ENCODE assay signal across 14 cellular contexts in the genomic region with DNA sequence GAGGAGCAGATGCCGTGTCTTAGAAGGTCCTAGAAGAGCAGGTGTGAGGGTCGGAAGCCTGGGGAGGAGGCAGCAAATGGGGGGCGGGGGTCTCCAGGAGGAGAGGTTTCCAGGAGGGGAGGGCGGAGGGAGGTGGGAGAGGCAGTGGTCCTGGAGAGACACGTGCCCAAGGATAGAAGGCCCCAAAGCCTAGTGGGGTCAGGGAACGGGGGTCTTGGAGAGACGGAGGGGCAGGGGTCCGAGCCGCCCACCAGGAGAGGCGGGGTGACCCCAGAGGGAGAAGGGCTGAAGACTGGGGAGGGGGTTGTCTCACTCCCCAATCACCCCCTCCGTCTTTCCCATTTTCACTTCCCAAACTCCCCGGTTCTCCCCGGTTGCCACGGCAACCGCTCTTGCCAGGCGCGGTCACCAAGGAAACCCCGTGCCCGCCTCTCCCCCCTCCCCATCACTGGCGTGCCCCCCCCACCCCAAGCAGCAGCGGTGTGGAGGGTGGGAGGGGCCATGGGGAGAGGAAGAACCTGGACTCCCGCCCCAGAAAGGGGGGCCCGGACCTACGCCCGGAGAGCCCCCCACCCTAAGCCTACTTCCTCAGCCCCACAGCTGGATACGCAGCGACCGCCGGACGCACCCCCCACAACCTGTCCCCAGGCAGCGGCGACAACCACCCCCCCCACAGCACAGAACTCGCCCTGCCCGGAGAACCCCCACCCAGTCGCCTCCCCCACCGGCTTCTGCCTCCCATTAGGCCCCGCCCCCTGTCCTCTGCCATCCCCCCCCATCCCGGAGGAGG. TPM values are rescaled to one million over a fixed set of nuclear protein-coding genes. Genes with fewer than 3 reads are reported as not detected.
DNase-seq lines count a peak whose midpoint lies in the region; ATAC-seq and TF ChIP-seq lines count a peak whose summit lies in the region.
"Had no signal": no experiment of that assay in that cellular context is flagged by ENCODE, and none has a peak within 500 bp of the region (broad histone marks: within the 10 kb centered on the region; RNA-seq: fewer than 3 reads in every experiment).

No MANE protein-coding gene starts in this region.

- H3K14ac ChIP-seq in mesenchymal stem cell (ENCODE audit: low read length in 2 of 2) = no peak overlapping the region

- H3K36me3 ChIP-seq in left ventricle myocardium inferior (no peaks in the 10 kb centered on the region), urinary bladder (ENCODE audit: insufficient read depth) (no peaks in the 10 kb centered on the region), mesenchymal stem cell (ENCODE audit: control insufficient read depth in 1 of 2, insufficient read depth in 2 of 2, low read depth in 1 of 2, low read length in 2 of 2) (no peaks in the 10 kb centered on the region)
- H3K36me3 ChIP-seq: lower lobe of right lung, thyroid gland had no signal

- no peak overlapping the region for H2BK5ac ChIP-seq in mesenchymal stem cell (ENCODE audit: low read depth, low read length, poor library complexity, severe bottlenecking)

- DNase-seq in left ventricle myocardium inferior (no peak), left ventricle myocardium superior (no peak), mesenchymal stem cell (no peak), omental fat pad (ENCODE audit: low spot score) (no peak)
- no peak for DNase-seq in activated T-helper 1 cell treated with anti-CD3 and anti-CD28 coated beads, Interleukin-12 subunit alpha, Interleukin-12 subunit beta, Interleukin-2, Interleukin-4 antibody, amounts not matched to agents 30 ng/mL and 10 ng/mL and 1 ng/mL, durations not matched to agents 14 hours and 24 hours and 36 hours (ENCODE audit: low spot score)
- DNase-seq: activated B cell treated with CpG ODN at 0.5 μM for 24 hours; activated naive CD8-positive, alpha-beta T cell treated with anti-CD3 and anti-CD28 coated beads, Interleukin-2, amount 10 ng/mL, durations not matched to agents 7 days and 5 days; CD4-positive, alpha-beta T cell; lower lobe of right lung; thyroid gland had no signal

- WGBS in urinary bladder = 5% methylated on average over 38 of the region's 38 CpGs
- WGBS in mesenchymal stem cell = 38% methylated on average over 15 of the region's 38 CpGs

- peaks cover 50% of the 10 kb centered on the region for H3K27me3 Mint-ChIP-seq in activated T-helper 1 cell treated with anti-CD3 and anti-CD28 coated beads, Interleukin-12 subunit alpha, Interleukin-12 subunit beta, Interleukin-2, Interleukin-4 antibody, amounts not matched to agents 30 ng/mL and 10 ng/mL and 1 ng/mL, durations not matched to agents 14 hours and 24 hours and 36 hours (ENCODE audit: insufficient read depth)

- no peaks in the 10 kb centered on the region for H3K79me1 ChIP-seq in mesenchymal stem cell (replicated peaks; ENCODE audit: low read length, poor library complexity, severe bottlenecking)

- H3K9me3 ChIP-seq in left ventricle myocardium inferior (replicated peaks) (no peaks in the 10 kb centered on the region), mesenchymal stem cell (ENCODE audit: control insufficient read depth, low read length) (no peaks in the 10 kb centered on the region)
- H3K9me3 ChIP-seq: lower lobe of right lung, thyroid gland had no signal

- H3K27me3 ChIP-seq in left ventricle myocardium inferior (ENCODE audit: low read depth) = peaks cover 91% of the 10 kb centered on the region
- H3K27me3 ChIP-seq in layer of hippocampus (ENCODE audit: control insufficient read depth, insufficient read depth, low read length) = peaks cover 2% of the 10 kb centered on the region
- H3K27me3 ChIP-seq in mesenchymal stem cell (ENCODE audit: control insufficient read depth in 1 of 2, insufficient read depth in 1 of 2, low read length in 2 of 2) = peaks cover 0 to 51% of the 10 kb centered on the region in 2 experiments

- no peaks in the 10 kb centered on the region for H3K9me3 Mint-ChIP-seq in activated T-helper 1 cell treated with anti-CD3 and anti-CD28 coated beads, Interleukin-12 subunit alpha, Interleukin-12 subunit beta, Interleukin-2, Interleukin-4 antibody, amounts not matched to agents 30 ng/mL and 10 ng/mL and 1 ng/mL, durations not matched to agents 14 hours and 24 hours and 36 hours
- H3K9me3 Mint-ChIP-seq: activated B cell treated with CpG ODN at 0.5 μM for 24 hours; activated naive CD8-positive, alpha-beta T cell treated with anti-CD3 and anti-CD28 coated beads, Interleukin-2, amount 10 ng/mL, durations not matched to agents 7 days and 5 days; CD4-positive, alpha-beta T cell had no signal

- no peak overlapping the region for H3K27ac ChIP-seq in left ventricle myocardium inferior (replicated peaks)
- peak overlapping the region; percentile 42 for H3K27ac ChIP-seq in layer of hippocampus (ENCODE audit: low read depth, low read length)
- no peak overlapping the region for H3K27ac ChIP-seq in urinary bladder (ENCODE audit: low read depth)
- no peak overlapping the region for H3K27ac ChIP-seq in mesenchymal stem cell (ENCODE audit: low read length, poor library complexity, severe bottlenecking)
- H3K27ac ChIP-seq: lower lobe of right lung, thyroid gland had no signal

- no peak overlapping the region for H3K23ac ChIP-seq in mesenchymal stem cell (ENCODE audit: low read length in 2 of 2)

- H2BK120ac ChIP-seq in mesenchymal stem cell (ENCODE audit: low read depth, low read length) = no peak overlapping the region

- no peak overlapping the region for H3K4ac ChIP-seq in mesenchymal stem cell (ENCODE audit: low read depth in 1 of 2, low read length in 2 of 2)

- peaks cover 6% of the 10 kb centered on the region for H3K4me1 ChIP-seq in left ventricle myocardium inferior
- H3K4me1 ChIP-seq in urinary bladder (ENCODE audit: insufficient read depth) = no peaks in the 10 kb centered on the region
- H3K4me1 ChIP-seq in mesenchymal stem cell (ENCODE audit: control insufficient read depth, insufficient read depth, low read depth, low read length) = no peaks in the 10 kb centered on the region
- H3K4me1 ChIP-seq: lower lobe of right lung had no signal

- no peak overlapping the region for H4K91ac ChIP-seq in mesenchymal stem cell (ENCODE audit: low read length)

- no peak overlapping the region for H3K27ac Mint-ChIP-seq in activated T-helper 1 cell treated with anti-CD3 and anti-CD28 coated beads, Interleukin-12 subunit alpha, Interleukin-12 subunit beta, Interleukin-2, Interleukin-4 antibody, amounts not matched to agents 30 ng/mL and 10 ng/mL and 1 ng/mL, durations not matched to agents 14 hours and 24 hours and 36 hours
- H3K27ac Mint-ChIP-seq: activated B cell treated with CpG ODN at 0.5 μM for 24 hours; activated naive CD8-positive, alpha-beta T cell treated with anti-CD3 and anti-CD28 coated beads, Interleukin-2, amount 10 ng/mL, durations not matched to agents 7 days and 5 days; CD4-positive, alpha-beta T cell had no signal

- no peak overlapping the region for H3K9ac ChIP-seq in mesenchymal stem cell (ENCODE audit: low read length)

- H2BK12ac ChIP-seq in mesenchymal stem cell (ENCODE audit: low read length in 2 of 2) = no peak overlapping the region

- H4K8ac ChIP-seq in mesenchymal stem cell (ENCODE audit: low read length) = no peak overlapping the region

- ATAC-seq in left ventricle myocardium superior (no peak), GM21576 (IDR thresholded peaks at IDR 0.05; ENCODE audit: unreplicated experiment) (no peak), omental fat pad (ENCODE audit: low FRiP score) (no peak)
- ATAC-seq: esophagus mucosa, lower lobe of right lung had no signal

- no peak overlapping the region for H2AFZ ChIP-seq in mesenchymal stem cell (ENCODE audit: low read depth, low read length)

- no peak overlapping the region for H3K4me2 ChIP-seq in mesenchymal stem cell (ENCODE audit: low read length, poor library complexity, severe bottlenecking)

- H3K18ac ChIP-seq in mesenchymal stem cell (ENCODE audit: low read depth in 1 of 2, low read length in 2 of 2) = no peak overlapping the region

- H3K36me3 Mint-ChIP-seq in activated T-helper 1 cell treated with anti-CD3 and anti-CD28 coated beads, Interleukin-12 subunit alpha, Interleukin-12 subunit beta, Interleukin-2, Interleukin-4 antibody, amounts not matched to agents 30 ng/mL and 10 ng/mL and 1 ng/mL, durations not matched to agents 14 hours and 24 hours and 36 hours (ENCODE audit: low read depth) = no peaks in the 10 kb centered on the region
- H3K36me3 Mint-ChIP-seq: activated naive CD8-positive, alpha-beta T cell treated with anti-CD3 and anti-CD28 coated beads, Interleukin-2, amount 10 ng/mL, durations not matched to agents 7 days and 5 days had no signal

- no peak for TF ChIP-seq CTCF in left ventricle myocardium inferior (IDR thresholded peaks at IDR 0.05; ENCODE audit: borderline replicate concordance)
- no peak for TF ChIP-seq CTCF in omental fat pad (IDR thresholded peaks at IDR 0.05)

- H3K4me3 Mint-ChIP-seq in activated T-helper 1 cell treated with anti-CD3 and anti-CD28 coated beads, Interleukin-12 subunit alpha, Interleukin-12 subunit beta, Interleukin-2, Interleukin-4 antibody, amounts not matched to agents 30 ng/mL and 10 ng/mL and 1 ng/mL, durations not matched to agents 14 hours and 24 hours and 36 hours = peak overlapping the region; percentile 37
- H3K4me3 Mint-ChIP-seq: activated B cell treated with CpG ODN at 0.5 μM for 24 hours; activated naive CD8-positive, alpha-beta T cell treated with anti-CD3 and anti-CD28 coated beads, Interleukin-2, amount 10 ng/mL, durations not matched to agents 7 days and 5 days; CD4-positive, alpha-beta T cell had no signal

- no peak overlapping the region for H2BK15ac ChIP-seq in mesenchymal stem cell (ENCODE audit: low read depth, poor library complexity, severe bottlenecking)

- no peak overlapping the region for H2AK5ac ChIP-seq in mesenchymal stem cell (ENCODE audit: low read length, severe bottlenecking)

- H3K4me3 ChIP-seq in left ventricle myocardium inferior = peak overlapping the region; percentile 58
- peak overlapping the region; percentile 72 for H3K4me3 ChIP-seq in urinary bladder (ENCODE audit: low read depth, low read length)
- no peak overlapping the region for H3K4me3 ChIP-seq in mesenchymal stem cell (ENCODE audit: insufficient read depth in 1 of 2, low read depth in 1 of 2, low read length in 2 of 2)
- H3K4me3 ChIP-seq: lower lobe of right lung, thyroid gland had no signal

- intact Hi-C loops in left ventricle myocardium inferior (cut with micrococcal nuclease) = no loop called here
- intact Hi-C loops in left ventricle myocardium superior (cut with micrococcal nuclease) = no loop called here
- intact Hi-C loops in activated T-helper 1 cell treated with anti-CD3 and anti-CD28 coated beads, Interleukin-12 subunit alpha, Interleukin-12 subunit beta, Interleukin-2, Interleukin-4 antibody, amounts not matched to agents 30 ng/mL and 10 ng/mL and 1 ng/mL, durations not matched to agents 14 hours and 24 hours and 36 hours (cut with micrococcal nuclease) = no loop called here

- H3K4me1 Mint-ChIP-seq in activated T-helper 1 cell treated with anti-CD3 and anti-CD28 coated beads, Interleukin-12 subunit alpha, Interleukin-12 subunit beta, Interleukin-2, Interleukin-4 antibody, amounts not matched to agents 30 ng/mL and 10 ng/mL and 1 ng/mL, durations not matched to agents 14 hours and 24 hours and 36 hours (ENCODE audit: low read depth) = peaks cover 10% of the 10 kb centered on the region

RNA-seq across cellular contexts. Expression of a gene that starts 1.0 kb away (rescaled TPM):
- total RNA-seq in left ventricle myocardium inferior (0.47 TPM), left ventricle myocardium superior (0.62 TPM), urinary bladder (12.8 TPM), omental fat pad (1 to 10 TPM in 3 of 4 donors, under 1 TPM in 1; 0.84 to 1.6 (median 1.4) TPM)
- 0.05 and 0.15 TPM in 2 replicates for total RNA-seq in activated T-helper 1 cell treated with anti-CD3 and anti-CD28 coated beads, Interleukin-12 subunit alpha, Interleukin-12 subunit beta, Interleukin-2, Interleukin-4 antibody, amounts not matched to agents 30 ng/mL and 10 ng/mL and 1 ng/mL, durations not matched to agents 14 hours and 24 hours and 36 hours
- 14.5 TPM for polyA plus RNA-seq in urinary bladder
- polyA plus RNA-seq in mesenchymal stem cell (2013, experiment 1 of 2) = not detected
- polyA plus RNA-seq in mesenchymal stem cell (2013, experiment 2 of 2) = 0.03 TPM
- total RNA-seq: activated B cell treated with CpG ODN at 0.5 μM for 24 hours; activated naive CD8-positive, alpha-beta T cell treated with anti-CD3 and anti-CD28 coated beads, Interleukin-2, amount 10 ng/mL, durations not matched to agents 7 days and 5 days; CD4-positive, alpha-beta T cell had no signal

RNA-seq across cellular contexts. Expression of a gene that starts 53.5 kb away (rescaled TPM):
- not detected for total RNA-seq in left ventricle myocardium inferior
- total RNA-seq in left ventricle myocardium superior = not detected
- not detected in 2 replicates for total RNA-seq in activated T-helper 1 cell treated with anti-CD3 and anti-CD28 coated beads, Interleukin-12 subunit alpha, Interleukin-12 subunit beta, Interleukin-2, Interleukin-4 antibody, amounts not matched to agents 30 ng/mL and 10 ng/mL and 1 ng/mL, durations not matched to agents 14 hours and 24 hours and 36 hours
- not detected for total RNA-seq in urinary bladder
- polyA plus RNA-seq in urinary bladder = not detected
- not detected for polyA plus RNA-seq in mesenchymal stem cell (2013, experiment 1 of 2)
- polyA plus RNA-seq in mesenchymal stem cell (2013, experiment 2 of 2) = not detected
- total RNA-seq in omental fat pad = not detected
- total RNA-seq: activated B cell treated with CpG ODN at 0.5 μM for 24 hours; activated naive CD8-positive, alpha-beta T cell treated with anti-CD3 and anti-CD28 coated beads, Interleukin-2, amount 10 ng/mL, durations not matched to agents 7 days and 5 days; CD4-positive, alpha-beta T cell; esophagus mucosa; lower lobe of right lung; thyroid gland had no signal

RNA-seq across cellular contexts. Expression of a gene that starts 56.3 kb away (rescaled TPM):
- 28.6 TPM for total RNA-seq in left ventricle myocardium inferior
- 35.2 TPM for total RNA-seq in left ventricle myocardium superior
- total RNA-seq in activated T-helper 1 cell treated with anti-CD3 and anti-CD28 coated beads, Interleukin-12 subunit alpha, Interleukin-12 subunit beta, Interleukin-2, Interleukin-4 antibody, amounts not matched to agents 30 ng/mL and 10 ng/mL and 1 ng/mL, durations not matched to agents 14 hours and 24 hours and 36 hours = 38.5 and 41.7 TPM in 2 replicates
- total RNA-seq in urinary bladder = 10.5 TPM
- polyA plus RNA-seq in urinary bladder = 73.6 TPM
- 29.7 TPM for polyA plus RNA-seq in mesenchymal stem cell (2013, experiment 1 of 2)
- 30.2 TPM for polyA plus RNA-seq in mesenchymal stem cell (2013, experiment 2 of 2)
- 10 to 100 TPM; 20.4 to 32.0 (median 23.0) TPM for total RNA-seq in omental fat pad

Comparison
In these comparisons a context has a peak if more than half of its experiments do, and no peak if none do; other contexts are left out.
1. H3K4me3 ChIP-seq: peak in left ventricle myocardium inferior (single experiment) and urinary bladder (single experiment); none in mesenchymal stem cell (0 of 2).